26 cellular contexts compared by ENCODE assay signal in the genomic region with DNA sequence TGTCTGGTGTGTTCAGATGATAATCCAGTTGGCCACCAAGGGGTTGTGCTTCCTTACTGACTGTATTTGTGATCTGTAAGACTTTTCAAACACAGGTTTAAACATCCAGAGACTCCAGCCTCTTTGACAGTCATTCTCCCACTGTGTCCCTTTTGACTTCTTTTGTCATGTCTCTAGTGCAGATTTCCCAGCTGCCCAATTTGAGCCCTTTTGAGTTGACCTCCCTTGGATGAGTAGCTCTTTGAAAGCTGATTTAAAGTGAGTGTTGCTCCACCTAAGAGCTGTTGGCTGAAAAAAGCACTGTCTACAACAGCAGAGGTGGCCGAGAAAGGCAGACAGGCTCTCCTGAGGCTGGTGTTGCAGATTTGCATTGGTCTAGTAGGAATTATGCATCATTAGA.
"Had no signal": no experiment of that assay in that cellular context is flagged by ENCODE, and none has a peak within 500 bp of the region (broad histone marks: within the 10 kb centered on the region; RNA-seq: fewer than 3 reads in every experiment).

No MANE protein-coding gene starts in this region.

- H3K27ac ChIP-seq: parathyroid adenoma, psoas muscle, right atrium auricular region, suprapubic skin, transverse colon, uterus had no signal

- H3K9ac ChIP-seq: parathyroid adenoma had no signal

- H3K9me3 ChIP-seq: esophagus squamous epithelium, psoas muscle, right atrium auricular region, spleen, suprapubic skin, transverse colon, uterus had no signal

- DNase-seq: activated CD4-positive, alpha-beta T cell treated with anti-CD3 and anti-CD28 coated beads for 36 hours; activated CD4-positive, CD25-positive, alpha-beta regulatory T cell; activated CD8-positive, alpha-beta memory T cell treated with anti-CD3 and anti-CD28 coated beads, Interleukin-2, amount 10 ng/mL, durations not matched to agents 7 days and 5 days; activated CD8-positive, alpha-beta T cell treated with anti-CD3 and anti-CD28 coated beads, Interleukin-2, amount 10 ng/mL, durations not matched to agents 7 days and 5 days; activated naive CD8-positive, alpha-beta T cell treated with anti-CD3 and anti-CD28 coated beads, Interleukin-2, amount 50 U/mL, for 24 hours; activated T-cell treated with anti-CD3 and anti-CD28 coated beads, Interleukin-2, amount 50 U/mL, for 48 hours; amygdala; effector CD4-positive, alpha-beta T cell; esophagus squamous epithelium; foreskin melanocyte; mammary epithelial cell; naive B cell; occipital lobe; psoas muscle; spleen; stimulated activated naive CD4-positive, alpha-beta T cell; T-helper 17 cell; transverse colon; uterus had no signal

- H3K4me1 Mint-ChIP-seq: activated CD4-positive, alpha-beta T cell treated with anti-CD3 and anti-CD28 coated beads for 36 hours; activated CD8-positive, alpha-beta memory T cell treated with anti-CD3 and anti-CD28 coated beads, Interleukin-2, amount 10 ng/mL, durations not matched to agents 7 days and 5 days; activated naive CD4-positive, alpha-beta T cell treated with anti-CD3 and anti-CD28 coated beads, Interleukin-2, amount 50 U/mL, for 24 hours; activated naive CD8-positive, alpha-beta T cell treated with anti-CD3 and anti-CD28 coated beads, Interleukin-2, amount 50 U/mL, for 24 hours; central memory CD8-positive, alpha-beta T cell; naive B cell had no signal

- H3K4me3 ChIP-seq: esophagus squamous epithelium, psoas muscle, right atrium auricular region, spleen, suprapubic skin, transverse colon, uterus had no signal

- H3K79me2 ChIP-seq: parathyroid adenoma had no signal

- H3K4me1 ChIP-seq: suprapubic skin, uterus had no signal

- ATAC-seq: activated CD4-positive, alpha-beta T cell treated with anti-CD3 and anti-CD28 coated beads for 36 hours; activated CD8-positive, alpha-beta memory T cell treated with anti-CD3 and anti-CD28 coated beads, Interleukin-2, amount 10 ng/mL, durations not matched to agents 7 days and 5 days; activated CD8-positive, alpha-beta T cell treated with anti-CD3 and anti-CD28 coated beads, Interleukin-2, amount 10 ng/mL, durations not matched to agents 7 days and 5 days; activated naive CD8-positive, alpha-beta T cell treated with anti-CD3 and anti-CD28 coated beads, Interleukin-2, amount 50 U/mL, for 24 hours; psoas muscle; T-helper 17 cell had no signal

- H3K36me3 Mint-ChIP-seq: activated CD8-positive, alpha-beta memory T cell treated with anti-CD3 and anti-CD28 coated beads, Interleukin-2, amount 10 ng/mL, durations not matched to agents 7 days and 5 days; activated naive CD4-positive, alpha-beta T cell treated with anti-CD3 and anti-CD28 coated beads, Interleukin-2, amount 50 U/mL, for 24 hours; naive B cell had no signal

- H3K4me3 Mint-ChIP-seq: activated CD4-positive, alpha-beta T cell treated with anti-CD3 and anti-CD28 coated beads for 36 hours; activated CD8-positive, alpha-beta memory T cell treated with anti-CD3 and anti-CD28 coated beads, Interleukin-2, amount 10 ng/mL, durations not matched to agents 7 days and 5 days; activated CD8-positive, alpha-beta T cell treated with anti-CD3 and anti-CD28 coated beads, Interleukin-2, amount 10 ng/mL, durations not matched to agents 7 days and 5 days; activated naive CD4-positive, alpha-beta T cell treated with anti-CD3 and anti-CD28 coated beads, Interleukin-2, amount 50 U/mL, for 24 hours; activated naive CD8-positive, alpha-beta T cell treated with anti-CD3 and anti-CD28 coated beads, Interleukin-2, amount 50 U/mL, for 24 hours; central memory CD8-positive, alpha-beta T cell; dendritic cell treated with granulocyte-macrophage colony-stimulating factor and Interleukin-4, amounts not matched to agents 40 ng/mL and 50 ng/mL, for 4 days; naive B cell; T-helper 17 cell had no signal

- H2AFZ ChIP-seq: parathyroid adenoma had no signal

- H3K9me3 Mint-ChIP-seq: activated naive CD4-positive, alpha-beta T cell treated with anti-CD3 and anti-CD28 coated beads, Interleukin-2, amount 50 U/mL, for 24 hours; activated naive CD8-positive, alpha-beta T cell treated with anti-CD3 and anti-CD28 coated beads, Interleukin-2, amount 50 U/mL, for 24 hours; activated T-helper 2 cell treated with anti-CD3 and anti-CD28 coated beads, Interferon-gamma antibody, Interleukin-2, Interleukin-4, amounts not matched to agents 10 μg/mL and 5 μg/mL and 100 μg/mL, durations not matched to agents 14 hours and 24 hours and 36 hours; central memory CD8-positive, alpha-beta T cell; dendritic cell treated with granulocyte-macrophage colony-stimulating factor and Interleukin-4, amounts not matched to agents 40 ng/mL and 50 ng/mL, for 4 days; naive B cell had no signal

- H3K27me3 Mint-ChIP-seq: activated CD4-positive, alpha-beta T cell treated with anti-CD3 and anti-CD28 coated beads for 36 hours; activated CD8-positive, alpha-beta memory T cell treated with anti-CD3 and anti-CD28 coated beads, Interleukin-2, amount 10 ng/mL, durations not matched to agents 7 days and 5 days; activated naive CD4-positive, alpha-beta T cell treated with anti-CD3 and anti-CD28 coated beads, Interleukin-2, amount 50 U/mL, for 24 hours; activated naive CD8-positive, alpha-beta T cell treated with anti-CD3 and anti-CD28 coated beads, Interleukin-2, amount 50 U/mL, for 24 hours; central memory CD8-positive, alpha-beta T cell; dendritic cell treated with granulocyte-macrophage colony-stimulating factor and Interleukin-4, amounts not matched to agents 40 ng/mL and 50 ng/mL, for 4 days; naive B cell; T-helper 17 cell had no signal

- H3K36me3 ChIP-seq: esophagus squamous epithelium, right atrium auricular region, spleen, suprapubic skin, transverse colon, uterus had no signal

- H3K27ac Mint-ChIP-seq: activated CD4-positive, alpha-beta T cell treated with anti-CD3 and anti-CD28 coated beads for 36 hours; activated CD8-positive, alpha-beta memory T cell treated with anti-CD3 and anti-CD28 coated beads, Interleukin-2, amount 10 ng/mL, durations not matched to agents 7 days and 5 days; activated CD8-positive, alpha-beta T cell treated with anti-CD3 and anti-CD28 coated beads, Interleukin-2, amount 10 ng/mL, durations not matched to agents 7 days and 5 days; activated naive CD4-positive, alpha-beta T cell treated with anti-CD3 and anti-CD28 coated beads, Interleukin-2, amount 50 U/mL, for 24 hours; activated naive CD8-positive, alpha-beta T cell treated with anti-CD3 and anti-CD28 coated beads, Interleukin-2, amount 50 U/mL, for 24 hours; activated T-helper 2 cell treated with anti-CD3 and anti-CD28 coated beads, Interferon-gamma antibody, Interleukin-2, Interleukin-4, amounts not matched to agents 10 μg/mL and 5 μg/mL and 100 μg/mL, durations not matched to agents 14 hours and 24 hours and 36 hours; dendritic cell treated with granulocyte-macrophage colony-stimulating factor and Interleukin-4, amounts not matched to agents 40 ng/mL and 50 ng/mL, for 4 days; T-helper 17 cell had no signal

- H3K27me3 ChIP-seq: esophagus squamous epithelium, right atrium auricular region, spleen, suprapubic skin, transverse colon, uterus had no signal
